ENCODE assay signal across 16 cellular contexts in genomic region chr20:23061262-23061661, GRCh38. TPM values are rescaled to one million over a fixed set of nuclear protein-coding genes. Genes with fewer than 3 reads are reported as not detected.
DNase-seq lines count a peak whose midpoint lies in the region; ATAC-seq and TF ChIP-seq lines count a peak whose summit lies in the region.
"Had no signal": no experiment of that assay in that cellular context is flagged by ENCODE, and none has a peak within 500 bp of the region (broad histone marks: within the 10 kb centered on the region; RNA-seq: fewer than 3 reads in every experiment).

No MANE protein-coding gene starts in this region.

- DNase-seq in SJCRH30 (no peak), esophagus squamous epithelium (lab: John Stamatoyannopoulos, UW) (no peak), thoracic aorta (ENCODE audit: low spot score) (no peak), Ammon's horn (ENCODE audit: low spot score) (no peak)
- no peak for DNase-seq in effector memory CD8-positive, alpha-beta T cell
- DNase-seq: activated gamma-delta T cell treated with Interleukin-2 at 50 U/mL for 16 hours, DMS153, GOT3, retina had no signal

- no peaks in the 10 kb centered on the region for H3K36me3 ChIP-seq in SJCRH30
- no peaks in the 10 kb centered on the region for H3K36me3 ChIP-seq in esophagus squamous epithelium
- no peaks in the 10 kb centered on the region for H3K36me3 ChIP-seq in mesodermal cell (ENCODE audit: control insufficient read depth, insufficient read depth, low read length)
- H3K36me3 ChIP-seq in thoracic aorta, result no peaks in the 10 kb centered on the region

- H3K27me3 ChIP-seq in SJCRH30 (no peaks in the 10 kb centered on the region), esophagus squamous epithelium (no peaks in the 10 kb centered on the region), thoracic aorta (replicated peaks; ENCODE audit: insufficient read depth) (no peaks in the 10 kb centered on the region)

- H3K27ac Mint-ChIP-seq in effector memory CD8-positive, alpha-beta T cell, result no peak overlapping the region
- H3K27ac Mint-ChIP-seq: IgD-negative memory B cell; stimulated activated memory B cell treated with anti-CD40 and anti-IgM and Interleukin-4, amounts not matched to agents 10 μg/mL and 1 μg/mL and 100 μg/mL, for 72 hours had no signal

- no peak for TF ChIP-seq POLR2A in esophagus squamous epithelium (IDR thresholded peaks at IDR 0.05)

- H3K4me1 ChIP-seq in SJCRH30, result peaks cover 55% of the 10 kb centered on the region
- peaks cover 12 to 65% (median 36%) of the 10 kb centered on the region in 3 donors for H3K4me1 ChIP-seq in esophagus squamous epithelium
- H3K4me1 ChIP-seq in mesodermal cell (ENCODE audit: control insufficient read depth, insufficient read depth, low read length, poor library complexity, severe bottlenecking), result peaks cover 41% of the 10 kb centered on the region
- H3K4me1 ChIP-seq in thoracic aorta (ENCODE audit: control insufficient read depth in 1 of 2, low read depth in 2 of 2), result peaks cover 38 to 46% of the 10 kb centered on the region in 2 donors

- H3K27ac ChIP-seq in SJCRH30, result peak overlapping the region; percentile 53
- H3K27ac ChIP-seq in esophagus squamous epithelium, result peak overlapping the region in 3 of 4 donors; percentile 36 to 85 (median 66)
- peak overlapping the region; percentile 67 for H3K27ac ChIP-seq in mesodermal cell (ENCODE audit: low read depth, low read length, severe bottlenecking)
- peak overlapping the region; percentile 88 to 90 for H3K27ac ChIP-seq in thoracic aorta
- H3K27ac ChIP-seq: VCaP had no signal

- peaks cover 9 to 13% of the 10 kb centered on the region in 2 donors for H3K27me3 Mint-ChIP-seq in effector memory CD8-positive, alpha-beta T cell
- H3K27me3 Mint-ChIP-seq: stimulated activated memory B cell treated with anti-CD40 and anti-IgM and Interleukin-4, amounts not matched to agents 10 μg/mL and 1 μg/mL and 100 μg/mL, for 72 hours had no signal

- intact Hi-C loops in esophagus squamous epithelium (cut with DNase I), result no loop called here

- 69 to 73% methylated on average over 1 to 4 of the region's 5 CpGs for WGBS in esophagus squamous epithelium, 2 donors
- 91 to 96% methylated on average over 2 to 3 of the region's 5 CpGs for WGBS in mesodermal cell (ENCODE audit: insufficient coverage in 2 of 2), 2 experiments

- no peak overlapping the region for H3K4me3 Mint-ChIP-seq in effector memory CD8-positive, alpha-beta T cell
- H3K4me3 Mint-ChIP-seq: stimulated activated memory B cell treated with anti-CD40 and anti-IgM and Interleukin-4, amounts not matched to agents 10 μg/mL and 1 μg/mL and 100 μg/mL, for 72 hours had no signal

- H3K4me3 ChIP-seq in SJCRH30 (no peak overlapping the region), esophagus squamous epithelium (peak overlapping the region in 1 of 4 donors; percentile 9), mesodermal cell (ENCODE audit: extremely low read depth, insufficient read depth, low read length, poor library complexity, severe bottlenecking) (no peak overlapping the region), thoracic aorta (peak overlapping the region; percentile 38)

- no peak for ATAC-seq in thoracic aorta (ENCODE audit: insufficient number of reproducible peaks, low FRiP score, low read depth)
- ATAC-seq in effector memory CD8-positive, alpha-beta T cell (replicated peaks), result no peak
- no peak for ATAC-seq in GM18873 (IDR thresholded peaks at IDR 0.05; ENCODE audit: low FRiP score, unreplicated experiment)
- no peak for ATAC-seq in HG02981 (IDR thresholded peaks at IDR 0.05; ENCODE audit: unreplicated experiment)
- ATAC-seq: stimulated activated memory B cell treated with anti-CD40 and anti-IgM and Interleukin-4, amounts not matched to agents 10 μg/mL and 1 μg/mL and 100 μg/mL, for 72 hours had no signal

- H3K36me3 Mint-ChIP-seq in effector memory CD8-positive, alpha-beta T cell (ENCODE audit: insufficient read depth), result no peaks in the 10 kb centered on the region
- H3K36me3 Mint-ChIP-seq: IgD-negative memory B cell; stimulated activated memory B cell treated with anti-CD40 and anti-IgM and Interleukin-4, amounts not matched to agents 10 μg/mL and 1 μg/mL and 100 μg/mL, for 72 hours had no signal

- H3K9me3 ChIP-seq in SJCRH30 (replicated peaks) (no peaks in the 10 kb centered on the region), esophagus squamous epithelium (peaks cover 0 to 4% (median 0%) of the 10 kb centered on the region in 3 donors), mesodermal cell (ENCODE audit: control insufficient read depth, low read length) (peaks cover 4% of the 10 kb centered on the region), thoracic aorta (no peaks in the 10 kb centered on the region)

- no peaks in the 10 kb centered on the region for H3K4me1 Mint-ChIP-seq in effector memory CD8-positive, alpha-beta T cell (ENCODE audit: low read depth in 2 of 2)
- H3K4me1 Mint-ChIP-seq: IgD-negative memory B cell; stimulated activated memory B cell treated with anti-CD40 and anti-IgM and Interleukin-4, amounts not matched to agents 10 μg/mL and 1 μg/mL and 100 μg/mL, for 72 hours had no signal

- no peaks in the 10 kb centered on the region for H3K9me3 Mint-ChIP-seq in effector memory CD8-positive, alpha-beta T cell

- no peak for TF ChIP-seq CTCF in esophagus squamous epithelium (IDR thresholded peaks at IDR 0.05)
- TF ChIP-seq CTCF in thoracic aorta (IDR thresholded peaks at IDR 0.05), result no peak

RNA-seq across cellular contexts. Expression of gene THBD, which starts 11.8 kb away (rescaled TPM):
- total RNA-seq in SJCRH30 (2014; rRNA removed; shearing (Covaris generic)), result 0.03 TPM in 1 of 2 replicates, not detected in the other
- total RNA-seq in esophagus squamous epithelium (10 to 100 TPM; 54.9 to 93.4 (median 75.1) TPM), thoracic aorta (100 to 1,000 TPM; 106 to 266 TPM)
- 16.4 TPM for polyA plus RNA-seq in mesodermal cell (2013, experiment 1 of 2)
- 12.7 TPM for polyA plus RNA-seq in mesodermal cell (2013, experiment 2 of 2)
- polyA plus RNA-seq: IgD-negative memory B cell, neural cell had no signal

RNA-seq across cellular contexts. Expression of gene CD93, which starts 24.9 kb away (rescaled TPM):
- total RNA-seq in SJCRH30 (2014; rRNA removed; shearing (Covaris generic)), result not detected in 2 replicates
- total RNA-seq in esophagus squamous epithelium (10 to 100 TPM in 2 of 4 donors, 1 to 10 TPM in 2; 4.5 to 22.9 (median 14.6) TPM), thoracic aorta (100 to 1,000 TPM in 1 of 2 donors, 10 to 100 TPM in 1; 99.2 to 163 TPM)
- 29.3 TPM for polyA plus RNA-seq in mesodermal cell (2013, experiment 1 of 2)
- 19.4 TPM for polyA plus RNA-seq in mesodermal cell (2013, experiment 2 of 2)
- polyA plus RNA-seq: IgD-negative memory B cell, neural cell had no signal

RNA-seq across cellular contexts. Expression of gene SSTR4, which starts 26.1 kb away (rescaled TPM):
- not detected in 2 replicates for total RNA-seq in SJCRH30 (2014; rRNA removed; shearing (Covaris generic))
- total RNA-seq in esophagus squamous epithelium, result not detected
- polyA plus RNA-seq in mesodermal cell (2013, experiment 1 of 2), result not detected
- polyA plus RNA-seq in mesodermal cell (2013, experiment 2 of 2), result not detected
- total RNA-seq in thoracic aorta, result not detected
- polyA plus RNA-seq: IgD-negative memory B cell, neural cell had no signal

Comparison
In these comparisons a context has a peak if more than half of its experiments do, and no peak if none do; other contexts are left out.
1. RNA of gene THBD, which starts 11.8 kb away (total RNA-seq): 106 to 266 TPM in thoracic aorta and 54.9 to 93.4 TPM in esophagus squamous epithelium; 0.03 TPM in SJCRH30; every median in the first group is over 10 times any median in the second.
2. Peak in every context shown above with its lines, with median percentiles within 50 percentile points of each other: H3K27ac ChIP-seq.